ENCODE assay signal across 1 cellular context in the genomic region with DNA sequence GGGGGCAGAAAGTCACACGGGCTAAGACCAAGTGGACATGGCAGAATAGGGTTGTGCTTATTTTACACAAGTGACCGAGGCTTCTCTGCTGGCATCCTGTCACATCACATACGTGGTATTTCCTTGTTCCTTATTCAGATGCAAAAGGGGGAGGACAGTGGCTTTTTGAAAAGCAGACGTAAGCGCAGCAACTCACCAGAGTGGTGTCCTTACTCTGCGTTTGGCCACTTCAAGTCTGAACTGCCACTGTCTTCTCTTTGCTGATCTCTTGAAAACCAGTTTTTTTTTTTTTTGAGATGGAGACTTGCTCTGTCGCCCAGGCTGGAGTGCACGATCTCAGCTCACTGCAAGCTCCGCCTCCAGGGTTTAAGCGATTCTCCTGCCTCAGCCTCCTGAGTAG.
TF ChIP-seq lines count a peak whose summit lies in the region.

No MANE protein-coding gene starts in this region.

TF ChIP-seq in GM23338, 12 proteins besides CTCF, POLR2A, EP300 and RAD21:
- TF ChIP-seq, protein P1, sequence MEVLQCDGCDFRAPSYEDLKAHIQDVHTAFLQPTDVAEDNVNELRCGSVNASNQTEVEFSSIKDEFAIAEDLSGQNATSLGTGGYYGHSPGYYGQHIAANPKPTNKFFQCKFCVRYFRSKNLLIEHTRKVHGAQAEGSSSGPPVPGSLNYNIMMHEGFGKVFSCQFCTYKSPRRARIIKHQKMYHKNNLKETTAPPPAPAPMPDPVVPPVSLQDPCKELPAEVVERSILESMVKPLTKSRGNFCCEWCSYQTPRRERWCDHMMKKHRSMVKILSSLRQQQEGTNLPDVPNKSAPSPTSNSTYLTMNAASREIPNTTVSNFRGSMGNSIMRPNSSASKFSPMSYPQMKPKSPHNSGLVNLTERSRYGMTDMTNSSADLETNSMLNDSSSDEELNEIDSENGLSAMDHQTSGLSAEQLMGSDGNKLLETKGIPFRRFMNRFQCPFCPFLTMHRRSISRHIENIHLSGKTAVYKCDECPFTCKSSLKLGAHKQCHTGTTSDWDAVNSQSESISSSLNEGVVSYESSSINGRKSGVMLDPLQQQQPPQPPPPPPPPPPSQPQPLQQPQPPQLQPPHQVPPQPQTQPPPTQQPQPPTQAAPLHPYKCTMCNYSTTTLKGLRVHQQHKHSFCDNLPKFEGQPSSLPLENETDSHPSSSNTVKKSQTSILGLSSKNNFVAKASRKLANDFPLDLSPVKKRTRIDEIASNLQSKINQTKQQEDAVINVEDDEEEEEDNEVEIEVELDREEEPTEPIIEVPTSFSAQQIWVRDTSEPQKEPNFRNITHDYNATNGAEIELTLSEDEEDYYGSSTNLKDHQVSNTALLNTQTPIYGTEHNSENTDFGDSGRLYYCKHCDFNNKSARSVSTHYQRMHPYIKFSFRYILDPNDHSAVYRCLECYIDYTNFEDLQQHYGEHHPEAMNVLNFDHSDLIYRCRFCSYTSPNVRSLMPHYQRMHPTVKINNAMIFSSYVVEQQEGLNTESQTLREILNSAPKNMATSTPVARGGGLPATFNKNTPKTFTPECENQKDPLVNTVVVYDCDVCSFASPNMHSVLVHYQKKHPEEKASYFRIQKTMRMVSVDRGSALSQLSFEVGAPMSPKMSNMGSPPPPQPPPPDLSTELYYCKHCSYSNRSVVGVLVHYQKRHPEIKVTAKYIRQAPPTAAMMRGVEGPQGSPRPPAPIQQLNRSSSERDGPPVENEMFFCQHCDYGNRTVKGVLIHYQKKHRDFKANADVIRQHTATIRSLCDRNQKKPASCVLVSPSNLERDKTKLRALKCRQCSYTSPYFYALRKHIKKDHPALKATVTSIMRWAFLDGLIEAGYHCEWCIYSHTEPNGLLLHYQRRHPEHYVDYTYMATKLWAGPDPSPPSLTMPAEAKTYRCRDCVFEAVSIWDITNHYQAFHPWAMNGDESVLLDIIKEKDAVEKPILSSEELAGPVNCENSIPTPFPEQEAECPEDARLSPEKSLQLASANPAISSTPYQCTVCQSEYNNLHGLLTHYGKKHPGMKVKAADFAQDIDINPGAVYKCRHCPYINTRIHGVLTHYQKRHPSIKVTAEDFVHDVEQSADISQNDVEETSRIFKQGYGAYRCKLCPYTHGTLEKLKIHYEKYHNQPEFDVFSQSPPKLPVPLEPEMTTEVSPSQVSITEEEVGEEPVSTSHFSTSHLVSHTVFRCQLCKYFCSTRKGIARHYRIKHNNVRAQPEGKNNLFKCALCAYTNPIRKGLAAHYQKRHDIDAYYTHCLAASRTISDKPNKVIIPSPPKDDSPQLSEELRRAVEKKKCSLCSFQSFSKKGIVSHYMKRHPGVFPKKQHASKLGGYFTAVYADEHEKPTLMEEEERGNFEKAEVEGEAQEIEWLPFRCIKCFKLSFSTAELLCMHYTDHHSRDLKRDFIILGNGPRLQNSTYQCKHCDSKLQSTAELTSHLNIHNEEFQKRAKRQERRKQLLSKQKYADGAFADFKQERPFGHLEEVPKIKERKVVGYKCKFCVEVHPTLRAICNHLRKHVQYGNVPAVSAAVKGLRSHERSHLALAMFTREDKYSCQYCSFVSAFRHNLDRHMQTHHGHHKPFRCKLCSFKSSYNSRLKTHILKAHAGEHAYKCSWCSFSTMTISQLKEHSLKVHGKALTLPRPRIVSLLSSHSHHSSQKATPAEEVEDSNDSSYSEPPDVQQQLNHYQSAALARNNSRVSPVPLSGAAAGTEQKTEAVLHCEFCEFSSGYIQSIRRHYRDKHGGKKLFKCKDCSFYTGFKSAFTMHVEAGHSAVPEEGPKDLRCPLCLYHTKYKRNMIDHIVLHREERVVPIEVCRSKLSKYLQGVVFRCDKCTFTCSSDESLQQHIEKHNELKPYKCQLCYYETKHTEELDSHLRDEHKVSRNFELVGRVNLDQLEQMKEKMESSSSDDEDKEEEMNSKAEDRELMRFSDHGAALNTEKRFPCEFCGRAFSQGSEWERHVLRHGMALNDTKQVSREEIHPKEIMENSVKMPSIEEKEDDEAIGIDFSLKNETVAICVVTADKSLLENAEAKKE (CRISPR knock-in tag; IDR thresholded peaks at IDR 0.05): no peak
- TF ChIP-seq ZNF114 (CRISPR knock-in tag; IDR thresholded peaks at IDR 0.05) (no peak), ZNF331 (CRISPR knock-in tag; IDR thresholded peaks at IDR 0.05; ENCODE audit: low read depth) (no peak)
- TF ChIP-seq, protein P2, sequence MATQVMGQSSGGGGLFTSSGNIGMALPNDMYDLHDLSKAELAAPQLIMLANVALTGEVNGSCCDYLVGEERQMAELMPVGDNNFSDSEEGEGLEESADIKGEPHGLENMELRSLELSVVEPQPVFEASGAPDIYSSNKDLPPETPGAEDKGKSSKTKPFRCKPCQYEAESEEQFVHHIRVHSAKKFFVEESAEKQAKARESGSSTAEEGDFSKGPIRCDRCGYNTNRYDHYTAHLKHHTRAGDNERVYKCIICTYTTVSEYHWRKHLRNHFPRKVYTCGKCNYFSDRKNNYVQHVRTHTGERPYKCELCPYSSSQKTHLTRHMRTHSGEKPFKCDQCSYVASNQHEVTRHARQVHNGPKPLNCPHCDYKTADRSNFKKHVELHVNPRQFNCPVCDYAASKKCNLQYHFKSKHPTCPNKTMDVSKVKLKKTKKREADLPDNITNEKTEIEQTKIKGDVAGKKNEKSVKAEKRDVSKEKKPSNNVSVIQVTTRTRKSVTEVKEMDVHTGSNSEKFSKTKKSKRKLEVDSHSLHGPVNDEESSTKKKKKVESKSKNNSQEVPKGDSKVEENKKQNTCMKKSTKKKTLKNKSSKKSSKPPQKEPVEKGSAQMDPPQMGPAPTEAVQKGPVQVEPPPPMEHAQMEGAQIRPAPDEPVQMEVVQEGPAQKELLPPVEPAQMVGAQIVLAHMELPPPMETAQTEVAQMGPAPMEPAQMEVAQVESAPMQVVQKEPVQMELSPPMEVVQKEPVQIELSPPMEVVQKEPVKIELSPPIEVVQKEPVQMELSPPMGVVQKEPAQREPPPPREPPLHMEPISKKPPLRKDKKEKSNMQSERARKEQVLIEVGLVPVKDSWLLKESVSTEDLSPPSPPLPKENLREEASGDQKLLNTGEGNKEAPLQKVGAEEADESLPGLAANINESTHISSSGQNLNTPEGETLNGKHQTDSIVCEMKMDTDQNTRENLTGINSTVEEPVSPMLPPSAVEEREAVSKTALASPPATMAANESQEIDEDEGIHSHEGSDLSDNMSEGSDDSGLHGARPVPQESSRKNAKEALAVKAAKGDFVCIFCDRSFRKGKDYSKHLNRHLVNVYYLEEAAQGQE (IDR thresholded peaks at IDR 0.05; ENCODE audit: unreplicated experiment): no peak
